Comparison of ENCODE assay signal across 32 cellular contexts in genomic region chr11:131811380-131811779, GRCh38.
DNase-seq lines count a peak whose midpoint lies in the region; ATAC-seq and TF ChIP-seq lines count a peak whose summit lies in the region.
"Had no signal": no experiment of that assay in that cellular context is flagged by ENCODE, and none has a peak within 500 bp of the region (broad histone marks: within the 10 kb centered on the region; RNA-seq: fewer than 3 reads in every experiment).

No MANE protein-coding gene starts in this region.

- H3K4me3 Mint-ChIP-seq in activated CD4-positive, alpha-beta memory T cell treated with anti-CD3 and anti-CD28 coated beads, Interleukin-2, amount 10 ng/mL, durations not matched to agents 7 days and 5 days, result no peak overlapping the region
- H3K4me3 Mint-ChIP-seq: activated CD4-positive, alpha-beta T cell treated with anti-CD3 and anti-CD28 coated beads for 36 hours; activated naive CD8-positive, alpha-beta T cell treated with anti-CD3 and anti-CD28 coated beads, Interleukin-2, amount 50 U/mL, for 24 hours; CD4-positive, alpha-beta memory T cell; stimulated activated effector memory CD8-positive, alpha-beta T cell treated with anti-CD3 and anti-CD28 coated beads, Interleukin-12 subunit alpha, Interleukin-12 subunit beta, amount 100 ng/mL, for 72 hours; T-helper 1 cell treated with Interleukin-12 subunit alpha and Interleukin-12 subunit beta and Interleukin-4 antibody, amounts not matched to agents 30 μg/mL and 1 μg/mL, for 36 hours; type B pancreatic cell had no signal

- H3K27ac Mint-ChIP-seq in activated CD4-positive, alpha-beta memory T cell treated with anti-CD3 and anti-CD28 coated beads, Interleukin-2, amount 10 ng/mL, durations not matched to agents 7 days and 5 days, result no peak overlapping the region
- H3K27ac Mint-ChIP-seq: activated CD4-positive, alpha-beta T cell treated with anti-CD3 and anti-CD28 coated beads for 36 hours; activated naive CD8-positive, alpha-beta T cell treated with anti-CD3 and anti-CD28 coated beads, Interleukin-2, amount 50 U/mL, for 24 hours; CD4-positive, alpha-beta memory T cell; stimulated activated effector memory CD8-positive, alpha-beta T cell treated with anti-CD3 and anti-CD28 coated beads, Interleukin-12 subunit alpha, Interleukin-12 subunit beta, amount 100 ng/mL, for 72 hours; T-helper 1 cell treated with Interleukin-12 subunit alpha and Interleukin-12 subunit beta and Interleukin-4 antibody, amounts not matched to agents 30 μg/mL and 1 μg/mL, for 36 hours; type B pancreatic cell had no signal

- TF ChIP-seq CTCF in esophagus muscularis mucosa (IDR thresholded peaks at IDR 0.05), result no peak
- TF ChIP-seq CTCF in esophagus squamous epithelium (IDR thresholded peaks at IDR 0.05), result no peak

- POLR2A ChIA-PET in activated CD4-positive, alpha-beta memory T cell treated with anti-CD3 and anti-CD28 coated beads, Interleukin-2, amount 10 ng/mL, durations not matched to agents 7 days and 5 days (lab: Charles Lee), result no interaction called here

- intact Hi-C loops in esophagus muscularis mucosa (cut with DNase I) (no loop called here), esophagus squamous epithelium (cut with DNase I) (no loop called here)

- no peak for TF ChIP-seq EP300 in esophagus muscularis mucosa (IDR thresholded peaks at IDR 0.05)

- H3K4me1 Mint-ChIP-seq in activated CD4-positive, alpha-beta memory T cell treated with anti-CD3 and anti-CD28 coated beads, Interleukin-2, amount 10 ng/mL, durations not matched to agents 7 days and 5 days, result no peaks in the 10 kb centered on the region
- H3K4me1 Mint-ChIP-seq: activated CD4-positive, alpha-beta T cell treated with anti-CD3 and anti-CD28 coated beads for 36 hours; activated naive CD8-positive, alpha-beta T cell treated with anti-CD3 and anti-CD28 coated beads, Interleukin-2, amount 50 U/mL, for 24 hours; CD4-positive, alpha-beta memory T cell; stimulated activated effector memory CD8-positive, alpha-beta T cell treated with anti-CD3 and anti-CD28 coated beads, Interleukin-12 subunit alpha, Interleukin-12 subunit beta, amount 100 ng/mL, for 72 hours had no signal

- H3K36me3 ChIP-seq in esophagus muscularis mucosa (no peaks in the 10 kb centered on the region), esophagus squamous epithelium (no peaks in the 10 kb centered on the region)
- H3K36me3 ChIP-seq: HAP-1, heart right ventricle, SJCRH30 had no signal

- whole genome bisulfite sequencing in esophagus muscularis mucosa, result 73% methylated on average over 3 of the region's 3 CpGs
- 15 to 31% methylated on average over 3 of the region's 3 CpGs for WGBS in esophagus squamous epithelium, 2 donors

- H3K27me3 ChIP-seq in esophagus muscularis mucosa (peaks cover 0 to 47% (median 0%) of the 10 kb centered on the region in 4 donors), esophagus squamous epithelium (peaks cover 0 to 9% (median 0%) of the 10 kb centered on the region in 4 donors)
- H3K27me3 ChIP-seq: dorsolateral prefrontal cortex, SJCRH30 had no signal

- no peak for TF ChIP-seq POLR2A in esophagus muscularis mucosa (IDR thresholded peaks at IDR 0.05; ENCODE audit: low read depth)
- TF ChIP-seq POLR2A in GM18505 (IDR thresholded peaks at IDR 0.05; ENCODE audit: borderline replicate concordance, extremely low read depth, insufficient read depth, insufficient read length), result no peak
- TF ChIP-seq POLR2A in esophagus squamous epithelium (IDR thresholded peaks at IDR 0.05), result no peak

- H3K4me1 ChIP-seq in esophagus muscularis mucosa (peaks cover 0 to 9% (median 3%) of the 10 kb centered on the region in 4 donors), esophagus squamous epithelium (no peaks in the 10 kb centered on the region)
- H3K4me1 ChIP-seq: A549, HAP-1, heart right ventricle, SJCRH30 had no signal

- no peak overlapping the region for H3K4me3 ChIP-seq in esophagus muscularis mucosa
- H3K4me3 ChIP-seq in esophagus squamous epithelium, result no peak overlapping the region
- H3K4me3 ChIP-seq: A549, dorsolateral prefrontal cortex, HAP-1, heart right ventricle, SJCRH30 had no signal

- no peaks in the 10 kb centered on the region for H3K9me3 Mint-ChIP-seq in activated CD4-positive, alpha-beta memory T cell treated with anti-CD3 and anti-CD28 coated beads, Interleukin-2, amount 10 ng/mL, durations not matched to agents 7 days and 5 days
- H3K9me3 Mint-ChIP-seq: activated naive CD8-positive, alpha-beta T cell treated with anti-CD3 and anti-CD28 coated beads, Interleukin-2, amount 50 U/mL, for 24 hours; T-helper 1 cell treated with Interleukin-12 subunit alpha and Interleukin-12 subunit beta and Interleukin-4 antibody, amounts not matched to agents 30 μg/mL and 1 μg/mL, for 36 hours; type B pancreatic cell had no signal

- H3K9me3 ChIP-seq in esophagus muscularis mucosa (no peaks in the 10 kb centered on the region), esophagus squamous epithelium (no peaks in the 10 kb centered on the region)
- H3K9me3 ChIP-seq: A549, HAP-1, heart right ventricle, SJCRH30 had no signal

- H3K27me3 Mint-ChIP-seq in activated CD4-positive, alpha-beta memory T cell treated with anti-CD3 and anti-CD28 coated beads, Interleukin-2, amount 10 ng/mL, durations not matched to agents 7 days and 5 days, result no peaks in the 10 kb centered on the region

- DNase-seq in NCI-H82 (lab: John Stamatoyannopoulos, UW) (peak; percentile 1), NCI-H82 treated with DMSO at 0.1 percent for 48 hours (lab: John Stamatoyannopoulos, UW; ENCODE audit: unreplicated experiment) (no peak), RPMI7951 (ENCODE audit: low read depth) (peak; percentile 41), esophagus muscularis mucosa (ENCODE audit: extremely low spot score) (peak; percentile 29), putamen (ENCODE audit: low spot score) (peak; percentile 26), esophagus squamous epithelium (lab: John Stamatoyannopoulos, UW) (no peak)
- no peak for DNase-seq in activated CD4-positive, alpha-beta memory T cell treated with anti-CD3 and anti-CD28 coated beads, Interleukin-2, amount 10 ng/mL, durations not matched to agents 7 days and 5 days
- DNase-seq: activated CD4-positive, alpha-beta T cell treated with anti-CD3 and anti-CD28 coated beads for 36 hours; activated CD8-positive, alpha-beta memory T cell treated with anti-CD3 and anti-CD28 coated beads for 24 hours; activated gamma-delta T cell; activated naive CD8-positive, alpha-beta T cell treated with anti-CD3 and anti-CD28 coated beads, Interleukin-2, amount 50 U/mL, for 24 hours; activated T-cell treated with anti-CD3 and anti-CD28 coated beads, Interleukin-2, amount 50 U/mL, for 1 hour; CD4-positive, alpha-beta memory T cell; cerebellar nuclear complex; dorsolateral prefrontal cortex; heart right ventricle; mesenchymal stem cell; NCI-H1436 treated with DMSO at 0.1 percent for 48 hours; NCI-H510A; posterior cingulate gyrus; SJCRH30; stimulated activated CD4-positive, alpha-beta T cell treated with anti-CD3 and anti-CD28 coated beads, Interleukin-12 subunit alpha, Interleukin-12 subunit beta, amount 100 ng/mL, for 4 hours; stimulated activated CD4-positive, alpha-beta T cell treated with anti-CD3 and anti-CD28 coated beads, Interleukin-4, amount 100 ng/mL, for 1 hour; substantia nigra had no signal

- H3K27ac ChIP-seq in esophagus muscularis mucosa (replicated peaks in 1 of 4), result no peak overlapping the region
- no peak overlapping the region for H3K27ac ChIP-seq in esophagus squamous epithelium
- H3K27ac ChIP-seq: A549, heart right ventricle, SJCRH30 had no signal

- CTCF ChIA-PET in activated CD4-positive, alpha-beta memory T cell treated with anti-CD3 and anti-CD28 coated beads, Interleukin-2, amount 10 ng/mL, durations not matched to agents 7 days and 5 days (lab: Charles Lee), result no interaction called here

- ATAC-seq in GM18505 (IDR thresholded peaks at IDR 0.05; ENCODE audit: unreplicated experiment), result no peak
- ATAC-seq: A549; activated CD4-positive, alpha-beta T cell treated with anti-CD3 and anti-CD28 coated beads for 36 hours; activated naive CD8-positive, alpha-beta T cell treated with anti-CD3 and anti-CD28 coated beads, Interleukin-2, amount 50 U/mL, for 24 hours; heart right ventricle; left lobe of liver; sciatic nerve; stimulated activated effector memory CD8-positive, alpha-beta T cell treated with anti-CD3 and anti-CD28 coated beads, Interleukin-12 subunit alpha, Interleukin-12 subunit beta, amount 100 ng/mL, for 72 hours had no signal

- H3K36me3 Mint-ChIP-seq in activated CD4-positive, alpha-beta memory T cell treated with anti-CD3 and anti-CD28 coated beads, Interleukin-2, amount 10 ng/mL, durations not matched to agents 7 days and 5 days (ENCODE audit: low read depth), result no peaks in the 10 kb centered on the region
- H3K36me3 Mint-ChIP-seq: CD4-positive, alpha-beta memory T cell; stimulated activated effector memory CD8-positive, alpha-beta T cell treated with anti-CD3 and anti-CD28 coated beads, Interleukin-12 subunit alpha, Interleukin-12 subunit beta, amount 100 ng/mL, for 72 hours; type B pancreatic cell had no signal

Comparison
In these comparisons a context has a peak if more than half of its experiments do, and no peak if none do; other contexts are left out.
1. DNase-seq: peak in NCI-H82 (single experiment), RPMI7951 (single experiment), esophagus muscularis mucosa (single experiment) and putamen (single experiment); none in NCI-H82 treated with DMSO at 0.1 percent for 48 hours (single experiment), esophagus squamous epithelium (single experiment) and activated CD4-positive, alpha-beta memory T cell treated with anti-CD3 and anti-CD28 coated beads, Interleukin-2, amount 10 ng/mL, durations not matched to agents 7 days and 5 days (single experiment).